In genomic region chr16:89815639-89816348, GRCh38 we compare ENCODE assay signal across 8 cellular contexts. TPM values are rescaled to one million over a fixed set of nuclear protein-coding genes. Genes with fewer than 3 reads are reported as not detected.
A peak's percentile ranks its signal among the peaks of the same experiment; 100 is the strongest.
DNase-seq lines count a peak whose midpoint lies in the region; ATAC-seq and TF ChIP-seq lines count a peak whose summit lies in the region.

No MANE protein-coding gene starts in this region.

- H3K27ac ChIP-seq in WERI-Rb-1, result peak overlapping the region; percentile 84

- no peak for TF ChIP-seq CTCF in CD14-positive monocyte (IDR thresholded peaks at IDR 0.05)
- no peak for TF ChIP-seq CTCF in WERI-Rb-1 (IDR thresholded peaks at IDR 0.05; ENCODE audit: low read depth, low read length)
- TF ChIP-seq CTCF in glutamatergic neuron (IDR thresholded peaks at IDR 0.05; ENCODE audit: partially characterized antibody, unreplicated experiment), result no peak

- peak overlapping the region in 2 of 7 donors; percentile 15 to 48 for H3K27ac Mint-ChIP-seq in CD14-positive monocyte
- H3K27ac Mint-ChIP-seq in glutamatergic neuron (ENCODE audit: unreplicated experiment), result no peak overlapping the region

- H3K36me3 ChIP-seq in WERI-Rb-1, result peaks cover 29% of the 10 kb centered on the region

- H3K9me3 Mint-ChIP-seq in CD14-positive monocyte (no peaks in the 10 kb centered on the region), glutamatergic neuron (ENCODE audit: unreplicated experiment) (peaks cover 5% of the 10 kb centered on the region)

- DNase-seq in CD14-positive monocyte (ENCODE audit: low spot score) (no peak), WERI-Rb-1 (no peak), glutamatergic neuron (peak; percentile 43), putamen (ENCODE audit: low spot score) (no peak), NCI-H345 (lab: John Stamatoyannopoulos, UW) (no peak)
- peak; percentile 34 for DNase-seq in stimulated activated CD8-positive, alpha-beta memory T cell treated with anti-CD3 and anti-CD28 coated beads, Interleukin-4, amount 100 ng/mL, for 48 hours

- no peaks in the 10 kb centered on the region for H3K9me3 ChIP-seq in WERI-Rb-1 (ENCODE audit: severe bottlenecking)

- ATAC-seq in GM19043 (IDR thresholded peaks at IDR 0.05; ENCODE audit: low read depth, unreplicated experiment) (peak; percentile 17), HG03354 (IDR thresholded peaks at IDR 0.05; ENCODE audit: poor library complexity, severe bottlenecking, unreplicated experiment) (peak; percentile 32)

- H3K36me3 Mint-ChIP-seq in CD14-positive monocyte (peaks cover 2% of the 10 kb centered on the region in 2 donors), glutamatergic neuron (ENCODE audit: unreplicated experiment) (peaks cover 5% of the 10 kb centered on the region)

- intact Hi-C loops in CD14-positive monocyte (cut with micrococcal nuclease), result loop anchor here (2.0 to 5.0 kb wide), 2 partner anchors 47 to 57 kb away; partner anchors contain the start of gene TCF25 (in 1 of the 2)

- H3K27me3 ChIP-seq in WERI-Rb-1 (ENCODE audit: insufficient read depth, low read depth, severe bottlenecking), result no peaks in the 10 kb centered on the region

- peak overlapping the region; percentile 61 for H3K4me3 ChIP-seq in WERI-Rb-1 (ENCODE audit: low read depth, low read length)

- H3K4me3 Mint-ChIP-seq in CD14-positive monocyte (peak overlapping the region; percentile 84 to 92), glutamatergic neuron (ENCODE audit: unreplicated experiment) (peak overlapping the region; percentile 87)

- peaks cover 0 to 6% (median 2%) of the 10 kb centered on the region in 3 donors for H3K27me3 Mint-ChIP-seq in CD14-positive monocyte (ENCODE audit: low read depth in 3 of 3)
- peaks cover 3% of the 10 kb centered on the region for H3K27me3 Mint-ChIP-seq in glutamatergic neuron (ENCODE audit: unreplicated experiment)

- peaks cover 14% of the 10 kb centered on the region for H3K4me1 Mint-ChIP-seq in CD14-positive monocyte
- peaks cover 8% of the 10 kb centered on the region for H3K4me1 Mint-ChIP-seq in glutamatergic neuron (ENCODE audit: low read depth, unreplicated experiment)

RNA-seq across cellular contexts. Expression of gene FANCA, which starts 0.7 kb away (rescaled TPM):
- 10 to 100 TPM; 12.6 to 17.2 TPM for polyA plus RNA-seq in CD14-positive monocyte
- total RNA-seq in glutamatergic neuron (ENCODE audit: unreplicated experiment), result 42.8 TPM

RNA-seq across cellular contexts. Expression of gene SPIRE2, which starts 12.5 kb away (rescaled TPM):
- under 1 TPM in 1 of 2 donors, not detected in 1; 0.09 TPM for polyA plus RNA-seq in CD14-positive monocyte
- 39.2 TPM for total RNA-seq in glutamatergic neuron (ENCODE audit: unreplicated experiment)

RNA-seq across cellular contexts. Expression of gene TCF25, which starts 57.6 kb away (rescaled TPM):
- polyA plus RNA-seq in CD14-positive monocyte, result 100 to 1,000 TPM in 1 of 2 donors, 10 to 100 TPM in 1; 98.0 to 114 TPM
- 272 TPM for total RNA-seq in glutamatergic neuron (ENCODE audit: unreplicated experiment)

Comparison
In these comparisons a context has a peak if more than half of its experiments do, and no peak if none do; other contexts are left out.
1. DNase-seq: peak in glutamatergic neuron (single experiment) and stimulated activated CD8-positive, alpha-beta memory T cell treated with anti-CD3 and anti-CD28 coated beads, Interleukin-4, amount 100 ng/mL, for 48 hours (single experiment); none in CD14-positive monocyte (single experiment), WERI-Rb-1 (single experiment), putamen (single experiment) and NCI-H345 (single experiment).